ENCODE assay signal across 8 cellular contexts in genomic region chr7:140479062-140479738, GRCh38. TPM values are rescaled to one million over a fixed set of nuclear protein-coding genes. Genes with fewer than 3 reads are reported as not detected.
DNase-seq lines count a peak whose midpoint lies in the region; ATAC-seq, FAIRE-seq and TF ChIP-seq lines count a peak whose summit lies in the region.

TSS of gene MKRN1 (minus strand) at chr7:140479505. CDS start at chr7:140479344, 161 bp downstream.

- peak; percentile 94 for ATAC-seq in HG02852 (IDR thresholded peaks at IDR 0.05; ENCODE audit: unreplicated experiment)
- peak; percentile 96 to 99 (median 99) for ATAC-seq in heart right ventricle
- ATAC-seq in upper lobe of right lung: peak; percentile 98

- H3K27me3 ChIP-seq in heart right ventricle (no peaks in the 10 kb centered on the region), upper lobe of right lung (no peaks in the 10 kb centered on the region)

- FAIRE-seq in GM12892 (lab: Jason Lieb, UNC): peak; percentile 93

- H3K4me3 ChIP-seq in heart right ventricle (peak within 1 kb of the TSS; percentile 69 to 99 (median 96)), upper lobe of right lung (peak within 1 kb of the TSS; percentile 97)

- WGBS in heart right ventricle, 2 donors: 0% methylated on average over 61 to 71 of the region's 71 CpGs

- H3K27ac ChIP-seq in heart right ventricle (peak within 1 kb of the TSS; percentile 16 to 94 (median 90)), upper lobe of right lung (peak within 1 kb of the TSS; percentile 89)

- TF ChIP-seq CTCF in heart right ventricle (IDR thresholded peaks at IDR 0.05) (peak in 1 of 9 donors; percentile 11), upper lobe of right lung (IDR thresholded peaks at IDR 0.05) (no peak)

- peak; percentile 65; the same call in 1 of the 2 replicates for TF ChIP-seq POLR2A in GM12892 (IDR thresholded peaks at IDR 0.05; ENCODE audit: low read depth, low read length)

- intact Hi-C loops in heart right ventricle (cut with DNase I) (loop anchor here in 8 of 10 donors (2.0 to 10.0 kb wide), 3 partner anchors 173 to 536 kb away; partner anchors contain the start of gene MRPS33 (in 2 of the 8)), posterior vena cava (cut with DNase I) (no loop called here), upper lobe of right lung (cut with DNase I) (no loop called here)

- peaks cover 0 to 6% (median 0%) of the 10 kb centered on the region in 9 donors for H3K36me3 ChIP-seq in heart right ventricle
- H3K36me3 ChIP-seq in upper lobe of right lung: no peaks in the 10 kb centered on the region

- DNase-seq in GM12892 (ENCODE audit: insufficient read length) (peak; percentile 89), NCI-H146 (lab: John Stamatoyannopoulos, UW) (peak; percentile 99), T-helper 1 cell (peak; percentile 82 to 96 (median 88)), amniotic epithelial cell (ENCODE audit: low read depth) (peak; percentile 87), heart right ventricle (peak; percentile 93 to 94), posterior vena cava (ENCODE audit: low spot score) (peak; percentile 98), upper lobe of right lung (peak; percentile 99)

- no peaks in the 10 kb centered on the region for H3K9me3 ChIP-seq in heart right ventricle
- no peaks in the 10 kb centered on the region for H3K9me3 ChIP-seq in upper lobe of right lung

- peaks cover 4 to 38% (median 27%) of the 10 kb centered on the region in 9 donors for H3K4me1 ChIP-seq in heart right ventricle
- peaks cover 31% of the 10 kb centered on the region for H3K4me1 ChIP-seq in upper lobe of right lung

RNA-seq across cellular contexts. Expression of gene MKRN1, which starts in this region (rescaled TPM):
- 41.8 TPM for polyA plus RNA-seq in GM12892 (2012; ENCODE audit: missing spikeins)
- total RNA-seq in heart right ventricle (100 to 1,000 TPM in 4 of 10 donors, 10 to 100 TPM in 6; 80.6 to 113 (median 92.0) TPM), posterior vena cava (10 to 100 TPM; 59.1 to 74.7 TPM), upper lobe of right lung (84.4 TPM)
- polyA plus RNA-seq in heart right ventricle: 10 to 100 TPM; 38.5 to 42.0 TPM

Comparison
In these comparisons a context has a peak if more than half of its experiments do, and no peak if none do; other contexts are left out.
1. Peak in every context shown above with its lines: DNase-seq, ATAC-seq, H3K4me3 ChIP-seq and H3K27ac ChIP-seq.
2. intact Hi-C loops: an anchor here in heart right ventricle (2.0 to 10.0 kb wide); none called in posterior vena cava and upper lobe of right lung.